Comparison of ENCODE assay signal across 11 cellular contexts in genomic region chr19:16095071-16095571, GRCh38. TPM values are rescaled to one million over a fixed set of nuclear protein-coding genes. Genes with fewer than 3 reads are reported as not detected.
A peak's percentile ranks its signal among the peaks of the same experiment; 100 is the strongest.
DNase-seq lines count a peak whose midpoint lies in the region; ATAC-seq and TF ChIP-seq lines count a peak whose summit lies in the region.
"Had no signal": no experiment of that assay in that cellular context is flagged by ENCODE, and none has a peak within 500 bp of the region (broad histone marks: within the 10 kb centered on the region; RNA-seq: fewer than 3 reads in every experiment).

No MANE protein-coding gene starts in this region.

- H3K4me1 Mint-ChIP-seq in activated naive CD4-positive, alpha-beta T cell treated with anti-CD3 and anti-CD28 coated beads for 36 hours (ENCODE audit: low read depth) = peaks cover 28% of the 10 kb centered on the region
- H3K4me1 Mint-ChIP-seq in mesothelial cell of epicardium (peaks cover 34% of the 10 kb centered on the region), type B pancreatic cell (ENCODE audit: unreplicated experiment) (peaks cover 11% of the 10 kb centered on the region)

- H3K4me3 ChIP-seq in adipocyte (ENCODE audit: low read length) (no peak overlapping the region), Peyer's patch (no peak overlapping the region), lower leg skin (ENCODE audit: low read depth, poor library complexity, severe bottlenecking) (no peak overlapping the region)
- H3K4me3 ChIP-seq: gastrocnemius medialis had no signal

- H3K36me3 ChIP-seq in adipocyte (ENCODE audit: control insufficient read depth, insufficient read depth, low read length, severe bottlenecking) = peaks cover 93% of the 10 kb centered on the region
- H3K36me3 ChIP-seq in Peyer's patch = peaks cover 2 to 96% (median 6%) of the 10 kb centered on the region in 3 donors

- peak overlapping the region; percentile 51 for H3K9ac ChIP-seq in adipocyte (ENCODE audit: low read length)

- H3K4me3 Mint-ChIP-seq in activated naive CD4-positive, alpha-beta T cell treated with anti-CD3 and anti-CD28 coated beads for 36 hours = no peak overlapping the region
- H3K4me3 Mint-ChIP-seq in mesothelial cell of epicardium (no peak overlapping the region), type B pancreatic cell (peak overlapping the region; percentile 23)

- H3K27ac ChIP-seq in Peyer's patch = peak overlapping the region in 2 of 4 donors; percentile 17 to 38

- no peaks in the 10 kb centered on the region for H3K9me3 Mint-ChIP-seq in activated naive CD4-positive, alpha-beta T cell treated with anti-CD3 and anti-CD28 coated beads for 36 hours
- no peaks in the 10 kb centered on the region for H3K9me3 Mint-ChIP-seq in mesothelial cell of epicardium
- H3K9me3 Mint-ChIP-seq in type B pancreatic cell = no peaks in the 10 kb centered on the region

- TF ChIP-seq CTCF in mesothelial cell of epicardium (IDR thresholded peaks at IDR 0.05; ENCODE audit: unreplicated experiment) = no peak
- TF ChIP-seq CTCF in type B pancreatic cell (conservative IDR thresholded peaks at IDR 0.05) = no peak
- TF ChIP-seq CTCF in Peyer's patch (IDR thresholded peaks at IDR 0.05) = peak in 1 of 6 experiments; percentile 11
- no peak for TF ChIP-seq CTCF in lower leg skin (IDR thresholded peaks at IDR 0.05)

- no peak for ATAC-seq in GM21515 (IDR thresholded peaks at IDR 0.05; ENCODE audit: unreplicated experiment)

- 83 to 85% methylated on average over 13 of the region's 13 CpGs for WGBS in lower leg skin, 2 donors

- H3K27me3 ChIP-seq in adipocyte (replicated peaks; ENCODE audit: control insufficient read depth, insufficient read depth, low read length) (no peaks in the 10 kb centered on the region), Peyer's patch (no peaks in the 10 kb centered on the region)
- H3K27me3 ChIP-seq: gastrocnemius medialis had no signal

- no peak for TF ChIP-seq POLR2A in Peyer's patch (IDR thresholded peaks at IDR 0.05)
- TF ChIP-seq POLR2A in lower leg skin (IDR thresholded peaks at IDR 0.05) = no peak

- H3K27me3 Mint-ChIP-seq in activated naive CD4-positive, alpha-beta T cell treated with anti-CD3 and anti-CD28 coated beads for 36 hours (ENCODE audit: low read depth) = no peaks in the 10 kb centered on the region
- H3K27me3 Mint-ChIP-seq in mesothelial cell of epicardium (ENCODE audit: low read depth) (no peaks in the 10 kb centered on the region), type B pancreatic cell (no peaks in the 10 kb centered on the region)

- H3K27ac Mint-ChIP-seq in activated naive CD4-positive, alpha-beta T cell treated with anti-CD3 and anti-CD28 coated beads for 36 hours = peak overlapping the region; percentile 74
- peak overlapping the region; percentile 85 for H3K27ac Mint-ChIP-seq in mesothelial cell of epicardium
- H3K27ac Mint-ChIP-seq in type B pancreatic cell = peak overlapping the region; percentile 97

- H3K4me1 ChIP-seq in adipocyte (ENCODE audit: control insufficient read depth, insufficient read depth, low read length) (peaks cover 13% of the 10 kb centered on the region), Peyer's patch (peaks cover 0 to 25% (median 0%) of the 10 kb centered on the region in 4 donors)
- H3K4me1 ChIP-seq: gastrocnemius medialis had no signal

- H3K36me3 Mint-ChIP-seq in activated naive CD4-positive, alpha-beta T cell treated with anti-CD3 and anti-CD28 coated beads for 36 hours (ENCODE audit: low read depth) = peaks cover 75% of the 10 kb centered on the region
- H3K36me3 Mint-ChIP-seq in mesothelial cell of epicardium (peaks cover 63% of the 10 kb centered on the region), type B pancreatic cell (peaks cover 54% of the 10 kb centered on the region)

- CTCF ChIA-PET in activated naive CD4-positive, alpha-beta T cell treated with anti-CD3 and anti-CD28 coated beads for 36 hours (lab: Charles Lee) = interaction anchor here (0.7 to 2.4 kb wide), 9 partner anchors 9 to 90 kb away, joined by 3 to 14 read pairs (median 4); partner anchors contain the start of genes FAM32A and RAB8A

- H3K9me3 ChIP-seq in adipocyte (ENCODE audit: control insufficient read depth, low read length) = no peaks in the 10 kb centered on the region
- no peaks in the 10 kb centered on the region for H3K9me3 ChIP-seq in Peyer's patch
- H3K9me3 ChIP-seq: gastrocnemius medialis had no signal

- intact Hi-C loops in activated naive CD4-positive, alpha-beta T cell treated with anti-CD3 and anti-CD28 coated beads for 36 hours (cut with micrococcal nuclease) = no loop called here
- intact Hi-C loops in lower leg skin (cut with DNase I; ENCODE audit: low total_unique reads) = no loop called here

- DNase-seq in activated naive CD4-positive, alpha-beta T cell treated with anti-CD3 and anti-CD28 coated beads for 36 hours = no peak
- DNase-seq in activated naive CD4-positive, alpha-beta T cell (lab: John Stamatoyannopoulos, UW) = no peak
- no peak for DNase-seq in adipocyte (ENCODE audit: low read depth)
- no peak for DNase-seq in mesothelial cell of epicardium (ENCODE audit: low spot score in 2 of 2, unreplicated experiment in 2 of 2)
- no peak for DNase-seq in type B pancreatic cell (ENCODE audit: extremely low spot score, unreplicated experiment)
- no peak for DNase-seq in Peyer's patch
- no peak for DNase-seq in lower leg skin (ENCODE audit: low spot score in 2 of 2)
- DNase-seq: aorta, gastrocnemius medialis had no signal

RNA-seq across cellular contexts. Expression of gene RAB8A, which starts 16.6 kb away (rescaled TPM):
- total RNA-seq in activated naive CD4-positive, alpha-beta T cell treated with anti-CD3 and anti-CD28 coated beads for 36 hours = 10 to 100 TPM; 90.5 to 95.2 TPM
- 65.6 to 70.3 TPM (median 69.4 TPM) in 3 replicates for total RNA-seq in mesothelial cell of epicardium
- 86.9 and 98.7 TPM in 2 replicates for total RNA-seq in type B pancreatic cell (ENCODE audit: low replicate concordance)
- 100 to 1,000 TPM in 2 of 4 donors, 10 to 100 TPM in 2; 53.6 to 138 (median 113) TPM for total RNA-seq in Peyer's patch
- 10 to 100 TPM; 43.3 to 58.2 (median 50.8) TPM for total RNA-seq in lower leg skin

RNA-seq across cellular contexts. Expression of gene TPM4, which starts 18.8 kb away (rescaled TPM):
- total RNA-seq in activated naive CD4-positive, alpha-beta T cell treated with anti-CD3 and anti-CD28 coated beads for 36 hours = 100 to 1,000 TPM; 240 to 254 TPM
- total RNA-seq in mesothelial cell of epicardium (561 to 582 TPM (median 564 TPM) in 3 replicates), type B pancreatic cell (ENCODE audit: low replicate concordance) (425 and 472 TPM in 2 replicates), Peyer's patch (100 to 1,000 TPM; 125 to 423 (median 139) TPM), lower leg skin (100 to 1,000 TPM; 217 to 303 (median 267) TPM)

RNA-seq across cellular contexts. Expression of gene HSH2D, which starts 48.4 kb away (rescaled TPM):
- 10 to 100 TPM; 18.3 to 20.7 TPM for total RNA-seq in activated naive CD4-positive, alpha-beta T cell treated with anti-CD3 and anti-CD28 coated beads for 36 hours
- total RNA-seq in mesothelial cell of epicardium (0.27 to 0.38 TPM (median 0.32 TPM) in 3 replicates), type B pancreatic cell (ENCODE audit: low replicate concordance) (0.68 and 1.5 TPM in 2 replicates), Peyer's patch (100 to 1,000 TPM in 1 of 4 donors, 10 to 100 TPM in 3; 28.0 to 111 (median 58.8) TPM), lower leg skin (under 1 TPM in 1 of 4 donors, not detected in 3; 0.45 TPM)
- total RNA-seq: gastrocnemius medialis, HT1080 had no signal
